ENCODE assay signal across 1 cellular context in the genomic region with DNA sequence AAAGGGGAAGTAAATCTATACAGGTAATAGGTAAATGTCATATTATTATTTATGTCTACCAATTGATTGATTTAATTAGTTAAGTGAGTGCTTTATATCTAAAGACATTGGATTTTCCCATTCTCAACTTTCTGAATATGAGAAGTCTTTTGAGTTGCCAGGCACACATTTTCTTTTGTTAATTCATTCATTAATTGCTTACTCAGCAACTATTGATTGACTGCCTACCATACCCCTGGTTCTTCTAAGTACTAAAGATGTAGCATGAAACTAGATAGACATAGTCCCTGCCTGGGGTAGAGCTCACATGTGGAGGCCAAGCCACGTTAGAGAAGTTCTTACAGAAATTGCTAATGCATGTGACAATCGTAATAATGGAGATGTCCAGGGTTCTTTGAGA.
TF ChIP-seq lines count a peak whose summit lies in the region.

No MANE protein-coding gene starts in this region.

TF ChIP-seq in K562, 482 proteins besides CTCF, POLR2A, EP300 and RAD21 (continued from another document):
- TF ChIP-seq LEF1 (IDR thresholded peaks at IDR 0.05): no peak
- TF ChIP-seq, protein P1, sequence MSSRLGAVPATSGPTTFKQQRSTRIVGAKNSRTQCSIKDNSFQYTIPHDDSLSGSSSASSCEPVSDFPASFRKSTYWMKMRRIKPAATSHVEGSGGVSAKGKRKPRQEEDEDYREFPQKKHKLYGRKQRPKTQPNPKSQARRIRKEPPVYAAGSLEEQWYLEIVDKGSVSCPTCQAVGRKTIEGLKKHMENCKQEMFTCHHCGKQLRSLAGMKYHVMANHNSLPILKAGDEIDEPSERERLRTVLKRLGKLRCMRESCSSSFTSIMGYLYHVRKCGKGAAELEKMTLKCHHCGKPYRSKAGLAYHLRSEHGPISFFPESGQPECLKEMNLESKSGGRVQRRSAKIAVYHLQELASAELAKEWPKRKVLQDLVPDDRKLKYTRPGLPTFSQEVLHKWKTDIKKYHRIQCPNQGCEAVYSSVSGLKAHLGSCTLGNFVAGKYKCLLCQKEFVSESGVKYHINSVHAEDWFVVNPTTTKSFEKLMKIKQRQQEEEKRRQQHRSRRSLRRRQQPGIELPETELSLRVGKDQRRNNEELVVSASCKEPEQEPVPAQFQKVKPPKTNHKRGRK (tag; IDR thresholded peaks at IDR 0.05): no peak
- TF ChIP-seq MAFF (IDR thresholded peaks at IDR 0.05; ENCODE audit: low read length): peak; percentile 81
- peak; percentile 67; the same call in 1 of the 2 replicates for TF ChIP-seq MAFG (tag; conservative IDR thresholded peaks at IDR 0.05)
- no peak for TF ChIP-seq SAFB (IDR thresholded peaks at IDR 0.05; ENCODE audit: borderline replicate concordance, low read depth, low read length)
- TF ChIP-seq, protein P2, sequence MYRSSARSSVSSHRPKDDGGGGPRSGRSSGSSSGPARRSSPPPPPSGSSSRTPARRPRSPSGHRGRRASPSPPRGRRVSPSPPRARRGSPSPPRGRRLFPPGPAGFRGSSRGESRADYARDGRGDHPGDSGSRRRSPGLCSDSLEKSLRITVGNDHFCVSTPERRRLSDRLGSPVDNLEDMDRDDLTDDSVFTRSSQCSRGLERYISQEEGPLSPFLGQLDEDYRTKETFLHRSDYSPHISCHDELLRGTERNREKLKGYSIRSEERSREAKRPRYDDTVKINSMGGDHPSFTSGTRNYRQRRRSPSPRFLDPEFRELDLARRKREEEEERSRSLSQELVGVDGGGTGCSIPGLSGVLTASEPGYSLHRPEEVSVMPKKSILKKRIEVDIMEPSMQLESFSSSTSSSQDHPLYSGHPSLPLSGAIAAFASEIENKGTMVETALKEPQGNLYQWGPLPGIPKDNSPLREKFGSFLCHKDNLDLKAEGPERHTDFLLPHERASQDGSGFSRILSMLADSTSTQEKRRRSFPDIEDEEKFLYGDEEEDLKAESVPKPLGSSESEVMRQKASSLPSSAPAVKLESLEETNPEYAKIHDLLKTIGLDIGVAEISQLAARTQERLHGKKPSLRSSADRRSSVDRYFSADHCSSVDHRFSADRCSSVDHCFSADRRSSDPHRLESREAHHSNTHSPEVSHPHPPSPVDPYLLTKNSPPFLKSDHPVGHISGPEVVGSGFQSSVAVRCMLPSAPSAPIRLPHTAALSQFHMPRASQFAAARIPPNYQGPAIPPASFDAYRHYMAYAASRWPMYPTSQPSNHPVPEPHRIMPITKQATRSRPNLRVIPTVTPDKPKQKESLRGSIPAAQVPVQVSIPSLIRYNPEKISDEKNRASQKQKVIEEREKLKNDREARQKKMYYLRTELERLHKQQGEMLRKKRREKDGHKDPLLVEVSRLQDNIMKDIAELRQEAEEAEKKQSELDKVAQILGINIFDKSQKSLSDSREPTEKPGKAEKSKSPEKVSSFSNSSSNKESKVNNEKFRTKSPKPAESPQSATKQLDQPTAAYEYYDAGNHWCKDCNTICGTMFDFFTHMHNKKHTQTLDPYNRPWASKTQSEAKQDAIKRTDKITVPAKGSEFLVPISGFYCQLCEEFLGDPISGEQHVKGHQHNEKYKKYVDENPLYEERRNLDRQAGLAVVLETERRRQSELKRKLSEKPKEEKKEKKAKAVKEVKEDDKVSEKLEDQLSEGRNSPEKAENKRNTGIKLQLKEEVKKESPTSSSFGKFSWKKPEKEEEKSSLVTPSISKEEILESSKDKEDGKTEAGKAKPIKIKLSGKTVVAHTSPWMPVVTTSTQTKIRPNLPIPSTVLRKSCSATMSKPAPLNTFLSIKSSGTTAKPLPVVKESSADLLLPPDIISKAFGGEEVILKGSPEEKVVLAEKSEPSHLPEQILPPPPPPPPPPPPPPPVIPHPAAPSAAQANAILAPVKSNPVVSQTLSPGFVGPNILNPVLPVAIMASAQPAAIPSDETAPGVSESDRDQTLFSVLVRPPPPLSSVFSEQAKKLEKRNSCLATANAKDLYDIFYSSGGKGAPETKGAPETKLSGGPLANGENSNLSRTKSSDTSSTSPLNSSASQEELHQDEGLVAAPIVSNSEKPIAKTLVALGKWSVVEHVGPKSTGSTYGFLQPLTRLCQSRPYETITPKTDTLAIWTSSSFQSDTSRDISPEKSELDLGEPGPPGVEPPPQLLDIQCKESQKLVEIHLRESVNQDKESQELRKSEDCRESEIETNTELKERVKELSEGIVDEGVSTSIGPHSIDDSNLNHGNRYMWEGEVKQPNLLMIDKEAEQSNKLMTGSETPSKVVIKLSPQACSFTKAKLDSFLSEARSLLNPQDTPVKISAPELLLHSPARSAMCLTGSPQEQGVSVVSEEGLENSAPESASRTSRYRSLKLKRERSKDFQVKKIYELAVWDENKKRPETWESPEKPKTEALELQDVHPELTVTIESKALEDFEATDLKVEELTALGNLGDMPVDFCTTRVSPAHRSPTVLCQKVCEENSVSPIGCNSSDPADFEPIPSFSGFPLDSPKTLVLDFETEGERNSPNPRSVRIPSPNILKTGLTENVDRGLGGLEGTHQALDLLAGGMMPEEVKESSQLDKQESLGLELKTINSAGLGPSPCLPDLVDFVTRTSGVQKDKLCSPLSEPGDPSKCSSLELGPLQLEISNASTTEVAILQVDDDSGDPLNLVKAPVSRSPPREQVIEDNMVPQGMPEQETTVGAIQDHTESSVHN (IDR thresholded peaks at IDR 0.05; ENCODE audit: borderline replicate concordance in 1 of 2, low read depth in 1 of 2): no peak
